14 cellular contexts compared by ENCODE assay signal in the genomic region with DNA sequence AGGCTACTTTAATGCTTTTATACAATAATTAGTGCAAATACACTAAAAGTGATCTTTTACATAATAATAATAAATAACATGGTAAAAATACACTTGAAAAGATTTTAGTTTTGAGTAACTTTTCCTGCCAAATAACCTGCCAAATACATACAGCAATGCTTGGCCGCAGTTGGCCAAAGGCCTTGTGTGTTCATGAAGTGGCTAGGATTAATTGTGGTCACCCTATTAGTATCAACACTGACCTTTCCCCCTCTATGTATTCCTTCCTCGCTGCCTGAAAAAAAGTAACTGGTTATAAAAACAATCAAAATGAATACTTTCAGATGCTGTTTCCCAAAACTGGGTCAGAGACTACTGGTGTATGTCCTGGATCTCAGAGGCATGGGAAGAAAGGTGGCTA. TPM values are rescaled to one million over a fixed set of nuclear protein-coding genes. Genes with fewer than 3 reads are reported as not detected.
DNase-seq lines count a peak whose midpoint lies in the region; ATAC-seq and TF ChIP-seq lines count a peak whose summit lies in the region.
"Had no signal": no experiment of that assay in that cellular context is flagged by ENCODE, and none has a peak within 500 bp of the region (broad histone marks: within the 10 kb centered on the region; RNA-seq: fewer than 3 reads in every experiment).

No MANE protein-coding gene starts in this region.

- intact Hi-C loops in mammary epithelial cell (cut with micrococcal nuclease) = no loop called here

- H3K27ac ChIP-seq in GM23248 (peak overlapping the region; percentile 64), RWPE1 (peak overlapping the region; percentile 67), mammary epithelial cell (ENCODE audit: insufficient read depth, low read depth, low read length) (peak overlapping the region; percentile 48), mesenchymal stem cell (ENCODE audit: low read length, poor library complexity, severe bottlenecking) (no peak overlapping the region), trophoblast cell (ENCODE audit: low read depth, low read length) (no peak overlapping the region)

- no peak overlapping the region for H2BK5ac ChIP-seq in mesenchymal stem cell (ENCODE audit: low read depth, low read length, poor library complexity, severe bottlenecking)
- H2BK5ac ChIP-seq in trophoblast cell (ENCODE audit: low read depth, low read length, poor library complexity) = no peak overlapping the region

- H3K4me2 ChIP-seq in GM23248 (ENCODE audit: unreplicated experiment) (peak overlapping the region; percentile 45), mammary epithelial cell (ENCODE audit: insufficient read depth, low read depth, low read length) (peak overlapping the region; percentile 64), mesenchymal stem cell (ENCODE audit: low read length, poor library complexity, severe bottlenecking) (no peak overlapping the region), trophoblast cell (ENCODE audit: low read length) (no peak overlapping the region)

- no peak overlapping the region for H4K91ac ChIP-seq in mesenchymal stem cell (ENCODE audit: low read length)
- H4K91ac ChIP-seq in trophoblast cell (ENCODE audit: low read depth, low read length) = no peak overlapping the region

- H3K14ac ChIP-seq in mesenchymal stem cell (ENCODE audit: low read length in 2 of 2) (no peak overlapping the region), trophoblast cell (ENCODE audit: low read length) (no peak overlapping the region)

- no peak for TF ChIP-seq CTCF in RWPE1 (conservative IDR thresholded peaks at IDR 0.05; ENCODE audit: low read depth)
- TF ChIP-seq CTCF in mammary epithelial cell (conservative IDR thresholded peaks at IDR 0.05 in 1 of 2, IDR thresholded peaks at IDR 0.05 in 1 of 2; ENCODE audit: extremely low read depth in 1 of 2, insufficient read depth in 1 of 2, low read depth in 1 of 2, low read length in 2 of 2) = no peak

- no peak overlapping the region for H3K9ac ChIP-seq in GM23248
- no peak overlapping the region for H3K9ac ChIP-seq in mammary epithelial cell (ENCODE audit: insufficient read depth, low read length)
- peak overlapping the region; percentile 65 for H3K9ac ChIP-seq in mesenchymal stem cell (ENCODE audit: low read length)
- no peak overlapping the region for H3K9ac ChIP-seq in trophoblast cell (ENCODE audit: low read length)

- CTCF ChIA-PET in RWPE1 (lab: Yijun Ruan, JAX) = no interaction called here
- CTCF ChIA-PET in mammary epithelial cell (lab: Charles Lee; ENCODE audit: low non-redundant PET) = no interaction called here

- no peaks in the 10 kb centered on the region for H4K20me1 ChIP-seq in GM23248 (ENCODE audit: insufficient read depth)
- no peaks in the 10 kb centered on the region for H4K20me1 ChIP-seq in mammary epithelial cell (ENCODE audit: insufficient read depth, low read length)

- 62 to 76% methylated on average over 2 of the region's 2 CpGs for WGBS in GM23248 (ENCODE audit: low coverage in 1 of 2, low lambda C conversion rate in 2 of 2, missing lambda C conversion rate in 2 of 2), 2 experiments
- 100% methylated on average over 2 of the region's 2 CpGs for WGBS in mammary epithelial cell (ENCODE audit: low coverage, missing lambda C conversion rate)
- WGBS in mesenchymal stem cell = no CpG with 5 or more reads among the region's 2 CpGs
- no CpG with 5 or more reads among the region's 2 CpGs for WGBS in trophoblast cell (ENCODE audit: extremely low coverage, insufficient coverage, insufficient read length)

- no peak overlapping the region; the same call in 1 of the 2 replicates for H3K4me3 ChIP-seq in GM23248
- no peak overlapping the region for H3K4me3 ChIP-seq in mammary epithelial cell (replicated peaks in 1 of 3; ENCODE audit: insufficient read depth in 1 of 3, low read depth in 2 of 3, low read length in 3 of 3)
- no peak overlapping the region for H3K4me3 ChIP-seq in mesenchymal stem cell (ENCODE audit: insufficient read depth in 1 of 2, low read depth in 1 of 2, low read length in 2 of 2)
- no peak overlapping the region for H3K4me3 ChIP-seq in trophoblast cell (ENCODE audit: low read depth, low read length)

- no peak overlapping the region for H2BK15ac ChIP-seq in mesenchymal stem cell (ENCODE audit: low read depth, poor library complexity, severe bottlenecking)

- POLR2A ChIA-PET in RWPE1 (lab: Yijun Ruan, JAX; ENCODE audit: low non-redundant PET) = no interaction called here

- dilution Hi-C loops in mammary epithelial cell (cut with HindIII; ENCODE audit: low sequenced_read_pairs) = no loop called here

- H3K27me3 ChIP-seq in GM23248 (replicated peaks; ENCODE audit: insufficient read depth) (no peaks in the 10 kb centered on the region), mammary epithelial cell (ENCODE audit: insufficient read depth, low read length) (no peaks in the 10 kb centered on the region), mesenchymal stem cell (ENCODE audit: control insufficient read depth in 1 of 2, insufficient read depth in 1 of 2, low read length in 2 of 2) (no peaks in the 10 kb centered on the region), trophoblast cell (ENCODE audit: insufficient read depth, low read length) (no peaks in the 10 kb centered on the region)

- no peaks in the 10 kb centered on the region for H3K9me2 ChIP-seq in GM23248 (ENCODE audit: insufficient read depth)

- H4K8ac ChIP-seq in mesenchymal stem cell (ENCODE audit: low read length) (no peak overlapping the region), trophoblast cell (ENCODE audit: low read depth, low read length) (no peak overlapping the region)

- H3K36me3 ChIP-seq in GM23248 (ENCODE audit: low read depth) = no peaks in the 10 kb centered on the region
- no peaks in the 10 kb centered on the region for H3K36me3 ChIP-seq in mammary epithelial cell (ENCODE audit: insufficient read depth, low read length)
- peaks cover 4 to 7% of the 10 kb centered on the region in 2 experiments for H3K36me3 ChIP-seq in mesenchymal stem cell (ENCODE audit: control insufficient read depth in 1 of 2, insufficient read depth in 2 of 2, low read depth in 1 of 2, low read length in 2 of 2)
- H3K36me3 ChIP-seq in trophoblast cell (ENCODE audit: control insufficient read depth in 1 of 2, insufficient read depth in 2 of 2, low read length in 2 of 2) = no peaks in the 10 kb centered on the region

- peaks cover 20% of the 10 kb centered on the region for H3F3A ChIP-seq in GM23248 (ENCODE audit: insufficient read depth)

- in situ Hi-C loops in GM23248 (cut with MboI) = no loop called here
- in situ Hi-C loops in mammary epithelial cell (cut with MboI; ENCODE audit: low sequenced_read_pairs in 2 of 2) = no loop called here

- H3K9me3 ChIP-seq in GM23248 (ENCODE audit: low read depth) (no peaks in the 10 kb centered on the region), mammary epithelial cell (replicated peaks; ENCODE audit: insufficient read depth, low read length) (no peaks in the 10 kb centered on the region), mesenchymal stem cell (ENCODE audit: control insufficient read depth, low read length) (no peaks in the 10 kb centered on the region), trophoblast cell (ENCODE audit: insufficient read depth, low read depth, low read length) (no peaks in the 10 kb centered on the region)

- DNase-seq in GM23248 = no peak
- DNase-seq in RWPE1 (ENCODE audit: low spot score) = no peak
- DNase-seq in mammary epithelial cell = no peak
- DNase-seq in mesenchymal stem cell = peak; percentile 21
- no peak for DNase-seq in NCI-H146 treated with DMSO at 0.1 percent for 48 hours (lab: John Stamatoyannopoulos, UW; ENCODE audit: unreplicated experiment)
- DNase-seq in trophoblast cell = no peak
- DNase-seq: CD4-positive, alpha-beta T cell; DMS79 treated with DMSO at 0.1 percent for 48 hours; NCI-H1105 treated with DMSO at 0.1 percent for 48 hours; NCI-H187 treated with DMSO at 0.1 percent for 48 hours; NCI-H510A; NCI-H82 had no signal

- H3K79me2 ChIP-seq in GM23248 (ENCODE audit: insufficient read depth) (no peaks in the 10 kb centered on the region), mammary epithelial cell (ENCODE audit: insufficient read depth, low read length) (no peaks in the 10 kb centered on the region), trophoblast cell (ENCODE audit: control insufficient read depth, insufficient read depth, low read length, poor library complexity) (no peaks in the 10 kb centered on the region)

- H3K79me1 ChIP-seq in mesenchymal stem cell (replicated peaks; ENCODE audit: low read length, poor library complexity, severe bottlenecking) = no peaks in the 10 kb centered on the region
- H3K79me1 ChIP-seq in trophoblast cell (ENCODE audit: low read length) = no peaks in the 10 kb centered on the region

- H2AFZ ChIP-seq in GM23248 = no peak overlapping the region
- no peak overlapping the region for H2AFZ ChIP-seq in mammary epithelial cell (ENCODE audit: low read depth, low read length)
- no peak overlapping the region for H2AFZ ChIP-seq in mesenchymal stem cell (ENCODE audit: low read depth, low read length)
- H2AFZ ChIP-seq in trophoblast cell (ENCODE audit: insufficient read depth, low read length, poor library complexity) = no peak overlapping the region

- H4K12ac ChIP-seq in trophoblast cell (ENCODE audit: low read depth, low read length) = no peak overlapping the region

- H3K4me1 ChIP-seq in GM23248 (ENCODE audit: insufficient read depth) (peaks cover 26% of the 10 kb centered on the region), mammary epithelial cell (ENCODE audit: insufficient read depth, low read length) (peaks cover 16% of the 10 kb centered on the region), mesenchymal stem cell (ENCODE audit: control insufficient read depth, insufficient read depth, low read depth, low read length) (peaks cover 2% of the 10 kb centered on the region), trophoblast cell (ENCODE audit: control insufficient read depth in 1 of 2, insufficient read depth in 2 of 2, low read length in 2 of 2) (peaks cover 0 to 3% of the 10 kb centered on the region in 2 experiments)

- H2BK120ac ChIP-seq in mesenchymal stem cell (ENCODE audit: low read depth, low read length) (peak overlapping the region; percentile 19), trophoblast cell (ENCODE audit: insufficient read depth, low read length, poor library complexity) (no peak overlapping the region)

- no TSS peak for BruUV-seq in mammary epithelial cell (replicated peaks; lab: Mats Ljungman, UMichigan)

- peak overlapping the region in 1 of 2 experiments; percentile 11 for H3K18ac ChIP-seq in mesenchymal stem cell (ENCODE audit: low read depth in 1 of 2, low read length in 2 of 2)
- H3K18ac ChIP-seq in trophoblast cell (ENCODE audit: low read length) = no peak overlapping the region

- H2BK12ac ChIP-seq in mesenchymal stem cell (ENCODE audit: low read length in 2 of 2) = no peak overlapping the region
- H2BK12ac ChIP-seq in trophoblast cell (ENCODE audit: low read length) = no peak overlapping the region

- H2AK5ac ChIP-seq in mesenchymal stem cell (ENCODE audit: low read length, severe bottlenecking) (no peak overlapping the region), trophoblast cell (ENCODE audit: low read length) (no peak overlapping the region)

- no peak for ATAC-seq in GM18907 (IDR thresholded peaks at IDR 0.05; ENCODE audit: unreplicated experiment)
- ATAC-seq: HepG2 had no signal

- H3K4ac ChIP-seq in mesenchymal stem cell (ENCODE audit: low read depth in 1 of 2, low read length in 2 of 2) = no peak overlapping the region
- H3K4ac ChIP-seq in trophoblast cell (ENCODE audit: low read depth, low read length) = no peak overlapping the region

- H3K23ac ChIP-seq in mesenchymal stem cell (ENCODE audit: low read length in 2 of 2) (no peak overlapping the region), trophoblast cell (ENCODE audit: low read length) (no peak overlapping the region)

RNA-seq across cellular contexts. Expression of a gene that starts 34.3 kb away (rescaled TPM):
- total RNA-seq in GM23248 (2014; rRNA removed; shearing (Covaris generic)) = 2.9 and 5.1 TPM in 2 replicates
- 3.5 and 4.1 TPM in 2 replicates for polyA plus RNA-seq in GM23248 (2016; fragmentation: Nextera tagmentation; extraction: Ambion mirVana)
- 10 to 100 TPM; 10.7 to 14.5 TPM for total RNA-seq in mammary epithelial cell
- polyA plus RNA-seq in mammary epithelial cell = 5.1 TPM
- polyA minus RNA-seq in mammary epithelial cell = 12.3 TPM
- 1.7 TPM for polyA plus RNA-seq in mesenchymal stem cell (2013, experiment 1 of 2)
- polyA plus RNA-seq in mesenchymal stem cell (2013, experiment 2 of 2) = 1.8 TPM
- 1.6 and 1.8 TPM in 2 replicates for polyA plus RNA-seq in trophoblast cell (2013)

Comparison
In these comparisons a context has a peak if more than half of its experiments do, and no peak if none do; other contexts are left out.
1. H3K27ac ChIP-seq: peak in GM23248 (single experiment), RWPE1 (single experiment) and mammary epithelial cell (single experiment); none in mesenchymal stem cell (single experiment) and trophoblast cell (single experiment).
2. H3K4me2 ChIP-seq: peak in GM23248 (single experiment) and mammary epithelial cell (single experiment); none in mesenchymal stem cell (single experiment) and trophoblast cell (single experiment).